1 cellular context compared by ENCODE assay signal in the genomic region with DNA sequence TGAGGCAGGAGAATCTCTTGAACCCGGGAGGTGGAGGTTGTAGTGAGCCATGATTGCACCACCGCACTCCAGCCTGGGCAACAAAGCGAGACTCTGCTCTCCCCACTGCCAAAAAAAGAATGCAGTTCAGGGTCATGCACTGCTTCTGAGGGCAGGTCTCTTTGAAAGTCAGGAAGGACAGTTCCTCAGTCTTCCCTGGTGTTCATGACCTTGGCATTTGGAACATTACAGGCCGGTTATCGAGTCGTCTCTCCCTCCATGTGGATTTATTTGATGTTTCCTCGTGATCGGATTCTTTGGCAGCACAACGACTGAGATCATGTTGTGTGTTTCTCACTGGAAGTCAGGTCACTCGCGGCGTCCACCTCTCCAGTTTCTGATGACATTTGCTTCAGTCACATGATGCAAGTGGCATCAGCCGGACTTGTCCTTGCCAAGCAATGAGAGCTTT.
TF ChIP-seq lines count a peak whose summit lies in the region.

No MANE protein-coding gene starts in this region.

TF ChIP-seq in HepG2, 621 proteins besides CTCF, POLR2A, EP300 and RAD21 (continued from another document and continues in another):
- TF ChIP-seq ZNF816 (CRISPR knock-in tag; IDR thresholded peaks at IDR 0.05; ENCODE audit: borderline replicate concordance): no peak
- peak; percentile 36; the same call in 1 of the 2 replicates for TF ChIP-seq SIX1 (CRISPR knock-in tag; IDR thresholded peaks at IDR 0.05; ENCODE audit: borderline replicate concordance)
- TF ChIP-seq DZIP1 (CRISPR knock-in tag; IDR thresholded peaks at IDR 0.05): no peak
- TF ChIP-seq SMAD3 (CRISPR knock-in tag; IDR thresholded peaks at IDR 0.05): no peak
- no peak for TF ChIP-seq HES4 (CRISPR knock-in tag; IDR thresholded peaks at IDR 0.05; ENCODE audit: borderline replicate concordance)
- TF ChIP-seq POGZ (CRISPR knock-in tag; IDR thresholded peaks at IDR 0.05): no peak
- TF ChIP-seq KDM1A (CRISPR knock-in tag; IDR thresholded peaks at IDR 0.05): no peak
- peak; percentile 44; the same call in 1 of the 2 replicates for TF ChIP-seq NCOR1 (IDR thresholded peaks at IDR 0.05; ENCODE audit: borderline replicate concordance, low read length)
- TF ChIP-seq, protein P1, sequence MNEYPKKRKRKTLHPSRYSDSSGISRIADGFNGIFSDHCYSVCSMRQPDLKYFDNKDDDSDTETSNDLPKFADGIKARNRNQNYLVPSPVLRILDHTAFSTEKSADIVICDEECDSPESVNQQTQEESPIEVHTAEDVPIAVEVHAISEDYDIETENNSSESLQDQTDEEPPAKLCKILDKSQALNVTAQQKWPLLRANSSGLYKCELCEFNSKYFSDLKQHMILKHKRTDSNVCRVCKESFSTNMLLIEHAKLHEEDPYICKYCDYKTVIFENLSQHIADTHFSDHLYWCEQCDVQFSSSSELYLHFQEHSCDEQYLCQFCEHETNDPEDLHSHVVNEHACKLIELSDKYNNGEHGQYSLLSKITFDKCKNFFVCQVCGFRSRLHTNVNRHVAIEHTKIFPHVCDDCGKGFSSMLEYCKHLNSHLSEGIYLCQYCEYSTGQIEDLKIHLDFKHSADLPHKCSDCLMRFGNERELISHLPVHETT (CRISPR knock-in tag; conservative IDR thresholded peaks at IDR 0.05): no peak
- no peak for TF ChIP-seq ZNF432 (CRISPR knock-in tag; IDR thresholded peaks at IDR 0.05; ENCODE audit: borderline replicate concordance)
- no peak for TF ChIP-seq ZFP37 (CRISPR knock-in tag; IDR thresholded peaks at IDR 0.05; ENCODE audit: borderline replicate concordance)
- no peak for TF ChIP-seq ZNF75D (CRISPR knock-in tag; IDR thresholded peaks at IDR 0.05; ENCODE audit: borderline replicate concordance)
- TF ChIP-seq, protein P2, sequence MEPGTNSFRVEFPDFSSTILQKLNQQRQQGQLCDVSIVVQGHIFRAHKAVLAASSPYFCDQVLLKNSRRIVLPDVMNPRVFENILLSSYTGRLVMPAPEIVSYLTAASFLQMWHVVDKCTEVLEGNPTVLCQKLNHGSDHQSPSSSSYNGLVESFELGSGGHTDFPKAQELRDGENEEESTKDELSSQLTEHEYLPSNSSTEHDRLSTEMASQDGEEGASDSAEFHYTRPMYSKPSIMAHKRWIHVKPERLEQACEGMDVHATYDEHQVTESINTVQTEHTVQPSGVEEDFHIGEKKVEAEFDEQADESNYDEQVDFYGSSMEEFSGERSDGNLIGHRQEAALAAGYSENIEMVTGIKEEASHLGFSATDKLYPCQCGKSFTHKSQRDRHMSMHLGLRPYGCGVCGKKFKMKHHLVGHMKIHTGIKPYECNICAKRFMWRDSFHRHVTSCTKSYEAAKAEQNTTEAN (CRISPR knock-in tag; conservative IDR thresholded peaks at IDR 0.05): peak; percentile 50; the same call in 1 of the 2 replicates
- TF ChIP-seq PTBP1 (IDR thresholded peaks at IDR 0.05; ENCODE audit: low read depth, low read length, poor library complexity, severe bottlenecking): no peak
- no peak for TF ChIP-seq NFE2 (CRISPR knock-in tag; IDR thresholded peaks at IDR 0.05)
- TF ChIP-seq NAIF1 (CRISPR knock-in tag; IDR thresholded peaks at IDR 0.05; ENCODE audit: borderline replicate concordance): peak; percentile 48; the same call in 1 of the 2 replicates
- no peak for TF ChIP-seq ZNF776 (CRISPR knock-in tag; IDR thresholded peaks at IDR 0.05)
- peak; percentile 62; the same call in 1 of the 2 replicates for TF ChIP-seq RAD51 (IDR thresholded peaks at IDR 0.05; ENCODE audit: borderline replicate concordance)
- TF ChIP-seq, protein P3, sequence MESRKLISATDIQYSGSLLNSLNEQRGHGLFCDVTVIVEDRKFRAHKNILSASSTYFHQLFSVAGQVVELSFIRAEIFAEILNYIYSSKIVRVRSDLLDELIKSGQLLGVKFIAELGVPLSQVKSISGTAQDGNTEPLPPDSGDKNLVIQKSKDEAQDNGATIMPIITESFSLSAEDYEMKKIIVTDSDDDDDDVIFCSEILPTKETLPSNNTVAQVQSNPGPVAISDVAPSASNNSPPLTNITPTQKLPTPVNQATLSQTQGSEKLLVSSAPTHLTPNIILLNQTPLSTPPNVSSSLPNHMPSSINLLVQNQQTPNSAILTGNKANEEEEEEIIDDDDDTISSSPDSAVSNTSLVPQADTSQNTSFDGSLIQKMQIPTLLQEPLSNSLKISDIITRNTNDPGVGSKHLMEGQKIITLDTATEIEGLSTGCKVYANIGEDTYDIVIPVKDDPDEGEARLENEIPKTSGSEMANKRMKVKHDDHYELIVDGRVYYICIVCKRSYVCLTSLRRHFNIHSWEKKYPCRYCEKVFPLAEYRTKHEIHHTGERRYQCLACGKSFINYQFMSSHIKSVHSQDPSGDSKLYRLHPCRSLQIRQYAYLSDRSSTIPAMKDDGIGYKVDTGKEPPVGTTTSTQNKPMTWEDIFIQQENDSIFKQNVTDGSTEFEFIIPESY (CRISPR knock-in tag; IDR thresholded peaks at IDR 0.05): peak; percentile 15
- no peak for TF ChIP-seq TRIM24 (CRISPR knock-in tag; IDR thresholded peaks at IDR 0.05)
- no peak for TF ChIP-seq RBM39 (IDR thresholded peaks at IDR 0.05; ENCODE audit: low read depth, low read length, poor library complexity, severe bottlenecking)
- no peak for TF ChIP-seq MTA3 (CRISPR knock-in tag; IDR thresholded peaks at IDR 0.05)
- 0 out of 2 replicates have a peak, but pooled peaks have one; percentile 53 for TF ChIP-seq TGIF2 (CRISPR knock-in tag; IDR thresholded peaks at IDR 0.05)
- no peak for TF ChIP-seq ZNF704 (CRISPR knock-in tag; IDR thresholded peaks at IDR 0.05; ENCODE audit: borderline replicate concordance)
- TF ChIP-seq NBN (conservative IDR thresholded peaks at IDR 0.05): no peak
- TF ChIP-seq, protein P4, sequence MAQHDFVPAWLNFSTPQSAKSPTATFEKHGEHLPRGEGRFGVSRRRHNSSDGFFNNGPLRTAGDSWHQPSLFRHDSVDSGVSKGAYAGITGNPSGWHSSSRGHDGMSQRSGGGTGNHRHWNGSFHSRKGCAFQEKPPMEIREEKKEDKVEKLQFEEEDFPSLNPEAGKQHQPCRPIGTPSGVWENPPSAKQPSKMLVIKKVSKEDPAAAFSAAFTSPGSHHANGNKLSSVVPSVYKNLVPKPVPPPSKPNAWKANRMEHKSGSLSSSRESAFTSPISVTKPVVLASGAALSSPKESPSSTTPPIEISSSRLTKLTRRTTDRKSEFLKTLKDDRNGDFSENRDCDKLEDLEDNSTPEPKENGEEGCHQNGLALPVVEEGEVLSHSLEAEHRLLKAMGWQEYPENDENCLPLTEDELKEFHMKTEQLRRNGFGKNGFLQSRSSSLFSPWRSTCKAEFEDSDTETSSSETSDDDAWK (CRISPR knock-in tag; IDR thresholded peaks at IDR 0.05): no peak
- no peak for TF ChIP-seq ZNF841 (CRISPR knock-in tag; IDR thresholded peaks at IDR 0.05; ENCODE audit: borderline replicate concordance)
- TF ChIP-seq NR2F6 (IDR thresholded peaks at IDR 0.05): peak; percentile 60
- peak; percentile 80 for TF ChIP-seq NR2F6 (CRISPR knock-in tag; IDR thresholded peaks at IDR 0.05)
- no peak for TF ChIP-seq ZNF562 (CRISPR knock-in tag; IDR thresholded peaks at IDR 0.05; ENCODE audit: borderline replicate concordance)
- no peak for TF ChIP-seq ZMAT3 (CRISPR knock-in tag; conservative IDR thresholded peaks at IDR 0.05)
- TF ChIP-seq, protein P5, sequence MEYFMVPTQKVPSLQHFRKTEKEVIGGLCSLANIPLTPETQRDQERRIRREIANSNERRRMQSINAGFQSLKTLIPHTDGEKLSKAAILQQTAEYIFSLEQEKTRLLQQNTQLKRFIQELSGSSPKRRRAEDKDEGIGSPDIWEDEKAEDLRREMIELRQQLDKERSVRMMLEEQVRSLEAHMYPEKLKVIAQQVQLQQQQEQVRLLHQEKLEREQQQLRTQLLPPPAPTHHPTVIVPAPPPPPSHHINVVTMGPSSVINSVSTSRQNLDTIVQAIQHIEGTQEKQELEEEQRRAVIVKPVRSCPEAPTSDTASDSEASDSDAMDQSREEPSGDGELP (IDR thresholded peaks at IDR 0.05; ENCODE audit: borderline replicate concordance, low read depth): no peak
- TF ChIP-seq GATAD1 (CRISPR knock-in tag; IDR thresholded peaks at IDR 0.05): no peak
- TF ChIP-seq RBFOX2 (IDR thresholded peaks at IDR 0.05; ENCODE audit: low read depth, low read length): no peak
- TF ChIP-seq FOSL2 (CRISPR knock-in tag; IDR thresholded peaks at IDR 0.05): peak; percentile 78
- TF ChIP-seq PRMT3 (CRISPR knock-in tag; IDR thresholded peaks at IDR 0.05; ENCODE audit: borderline replicate concordance, low read depth): no peak
- no peak for TF ChIP-seq MTA1 (CRISPR knock-in tag; IDR thresholded peaks at IDR 0.05; ENCODE audit: borderline replicate concordance)
- TF ChIP-seq, protein P6, sequence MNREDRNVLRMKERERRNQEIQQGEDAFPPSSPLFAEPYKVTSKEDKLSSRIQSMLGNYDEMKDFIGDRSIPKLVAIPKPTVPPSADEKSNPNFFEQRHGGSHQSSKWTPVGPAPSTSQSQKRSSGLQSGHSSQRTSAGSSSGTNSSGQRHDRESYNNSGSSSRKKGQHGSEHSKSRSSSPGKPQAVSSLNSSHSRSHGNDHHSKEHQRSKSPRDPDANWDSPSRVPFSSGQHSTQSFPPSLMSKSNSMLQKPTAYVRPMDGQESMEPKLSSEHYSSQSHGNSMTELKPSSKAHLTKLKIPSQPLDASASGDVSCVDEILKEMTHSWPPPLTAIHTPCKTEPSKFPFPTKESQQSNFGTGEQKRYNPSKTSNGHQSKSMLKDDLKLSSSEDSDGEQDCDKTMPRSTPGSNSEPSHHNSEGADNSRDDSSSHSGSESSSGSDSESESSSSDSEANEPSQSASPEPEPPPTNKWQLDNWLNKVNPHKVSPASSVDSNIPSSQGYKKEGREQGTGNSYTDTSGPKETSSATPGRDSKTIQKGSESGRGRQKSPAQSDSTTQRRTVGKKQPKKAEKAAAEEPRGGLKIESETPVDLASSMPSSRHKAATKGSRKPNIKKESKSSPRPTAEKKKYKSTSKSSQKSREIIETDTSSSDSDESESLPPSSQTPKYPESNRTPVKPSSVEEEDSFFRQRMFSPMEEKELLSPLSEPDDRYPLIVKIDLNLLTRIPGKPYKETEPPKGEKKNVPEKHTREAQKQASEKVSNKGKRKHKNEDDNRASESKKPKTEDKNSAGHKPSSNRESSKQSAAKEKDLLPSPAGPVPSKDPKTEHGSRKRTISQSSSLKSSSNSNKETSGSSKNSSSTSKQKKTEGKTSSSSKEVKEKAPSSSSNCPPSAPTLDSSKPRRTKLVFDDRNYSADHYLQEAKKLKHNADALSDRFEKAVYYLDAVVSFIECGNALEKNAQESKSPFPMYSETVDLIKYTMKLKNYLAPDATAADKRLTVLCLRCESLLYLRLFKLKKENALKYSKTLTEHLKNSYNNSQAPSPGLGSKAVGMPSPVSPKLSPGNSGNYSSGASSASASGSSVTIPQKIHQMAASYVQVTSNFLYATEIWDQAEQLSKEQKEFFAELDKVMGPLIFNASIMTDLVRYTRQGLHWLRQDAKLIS (CRISPR knock-in tag; IDR thresholded peaks at IDR 0.05): no peak
- TF ChIP-seq, protein P7, sequence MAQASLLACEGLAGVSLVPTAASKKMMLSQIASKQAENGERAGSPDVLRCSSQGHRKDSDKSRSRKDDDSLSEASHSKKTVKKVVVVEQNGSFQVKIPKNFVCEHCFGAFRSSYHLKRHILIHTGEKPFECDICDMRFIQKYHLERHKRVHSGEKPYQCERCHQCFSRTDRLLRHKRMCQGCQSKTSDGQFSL (CRISPR knock-in tag; IDR thresholded peaks at IDR 0.05): no peak
- TF ChIP-seq IRF2 (CRISPR knock-in tag; IDR thresholded peaks at IDR 0.05): peak; percentile 57; the same call in 1 of the 2 replicates
- TF ChIP-seq, protein P8, sequence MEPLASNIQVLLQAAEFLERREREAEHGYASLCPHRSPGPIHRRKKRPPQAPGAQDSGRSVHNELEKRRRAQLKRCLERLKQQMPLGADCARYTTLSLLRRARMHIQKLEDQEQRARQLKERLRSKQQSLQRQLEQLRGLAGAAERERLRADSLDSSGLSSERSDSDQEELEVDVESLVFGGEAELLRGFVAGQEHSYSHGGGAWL (CRISPR knock-in tag; IDR thresholded peaks at IDR 0.05): no peak
